In genomic region chr16:56362057-56362655, GRCh38 we compare ENCODE assay signal across 20 cellular contexts.
DNase-seq lines count a peak whose midpoint lies in the region; ATAC-seq and TF ChIP-seq lines count a peak whose summit lies in the region.
"Had no signal": no experiment of that assay in that cellular context is flagged by ENCODE, and none has a peak within 500 bp of the region (broad histone marks: within the 10 kb centered on the region; RNA-seq: fewer than 3 reads in every experiment).

No MANE protein-coding gene starts in this region.

- no peaks in the 10 kb centered on the region for H3F3A ChIP-seq in smooth muscle cell (ENCODE audit: low read depth)

- H3K27ac ChIP-seq in breast epithelium (no peak overlapping the region), A673 (ENCODE audit: low read depth, low read length, poor library complexity, severe bottlenecking) (no peak overlapping the region), smooth muscle cell (ENCODE audit: low read depth) (no peak overlapping the region)
- H3K27ac ChIP-seq: neutrophil had no signal

- H3K9me3 ChIP-seq in breast epithelium (no peaks in the 10 kb centered on the region), T-helper 17 cell (ENCODE audit: control insufficient read depth, low read length, poor library complexity, severe bottlenecking) (no peaks in the 10 kb centered on the region), A673 (ENCODE audit: low read depth, low read length, poor library complexity, severe bottlenecking) (no peaks in the 10 kb centered on the region), smooth muscle cell (replicated peaks; ENCODE audit: low read depth) (no peaks in the 10 kb centered on the region)
- H3K9me3 ChIP-seq: neutrophil had no signal

- CTCF ChIA-PET in MCF 10A (lab: Yijun Ruan, JAX) (interaction anchor here (0.6 to 9.3 kb wide), 4 partner anchors 13 to 74 kb away, joined by 4 to 233 read pairs (median 6); no protein-coding TSS in a partner anchor), A673 (lab: Charles Lee) (no interaction called here)

- no peaks in the 10 kb centered on the region for H3K4me1 Mint-ChIP-seq in MCF 10A (ENCODE audit: insufficient read depth, unreplicated experiment)
- peaks cover 8% of the 10 kb centered on the region for H3K4me1 Mint-ChIP-seq in T-helper 17 cell
- H3K4me1 Mint-ChIP-seq in stimulated activated naive B cell treated with anti-CD40 and anti-IgM and Interleukin-4, amounts not matched to agents 10 μg/mL and 1 μg/mL and 100 μg/mL, for 72 hours, result peaks cover 4 to 21% of the 10 kb centered on the region in 2 donors

- POLR2A ChIA-PET in MCF 10A (lab: Yijun Ruan, JAX), result interaction anchor here (0.6 to 1.1 kb wide), 2 partner anchors 13 to 46 kb away, joined by 3 read pairs; no protein-coding TSS in a partner anchor
- POLR2A ChIA-PET in A673 (lab: Charles Lee; ENCODE audit: low non-redundant PET), result no interaction called here

- no peak for ATAC-seq in T-helper 17 cell
- ATAC-seq in stimulated activated naive B cell treated with anti-CD40 and anti-IgM and Interleukin-4, amounts not matched to agents 10 μg/mL and 1 μg/mL and 100 μg/mL, for 72 hours (replicated peaks), result peak in 1 of 2 donors; percentile 38
- no peak for ATAC-seq in HG02610 (IDR thresholded peaks at IDR 0.05; ENCODE audit: unreplicated experiment)
- ATAC-seq: SK-N-SH treated with all-trans-retinoic acid at 6 μM for 48 hours had no signal

- no peaks in the 10 kb centered on the region for H4K20me1 ChIP-seq in smooth muscle cell (ENCODE audit: low read depth)

- no peaks in the 10 kb centered on the region for H3K9me3 Mint-ChIP-seq in MCF 10A (ENCODE audit: unreplicated experiment)
- H3K9me3 Mint-ChIP-seq in stimulated activated naive B cell treated with anti-CD40 and anti-IgM and Interleukin-4, amounts not matched to agents 10 μg/mL and 1 μg/mL and 100 μg/mL, for 72 hours, result no peaks in the 10 kb centered on the region
- H3K9me3 Mint-ChIP-seq: activated naive CD4-positive, alpha-beta T cell treated with anti-CD3 and anti-CD28 coated beads for 36 hours; dendritic cell treated with granulocyte-macrophage colony-stimulating factor and Interleukin-4, amounts not matched to agents 40 ng/mL and 50 ng/mL, for 4 days had no signal

- H3K4me3 ChIP-seq in breast epithelium (no peak overlapping the region), lower leg skin (ENCODE audit: low read depth, poor library complexity, severe bottlenecking) (no peak overlapping the region), A673 (ENCODE audit: low read depth, low read length, poor library complexity, severe bottlenecking) (no peak overlapping the region), smooth muscle cell (no peak overlapping the region)
- H3K4me3 ChIP-seq: lung had no signal

- H3K36me3 Mint-ChIP-seq in MCF 10A (ENCODE audit: insufficient read depth, unreplicated experiment), result peaks cover 36% of the 10 kb centered on the region
- peaks cover 6% of the 10 kb centered on the region for H3K36me3 Mint-ChIP-seq in T-helper 17 cell (ENCODE audit: low read depth)
- peaks cover 41 to 48% of the 10 kb centered on the region in 2 donors for H3K36me3 Mint-ChIP-seq in stimulated activated naive B cell treated with anti-CD40 and anti-IgM and Interleukin-4, amounts not matched to agents 10 μg/mL and 1 μg/mL and 100 μg/mL, for 72 hours

- TF ChIP-seq CTCF in MCF 10A (IDR thresholded peaks at IDR 0.05; ENCODE audit: unreplicated experiment) (no peak), breast epithelium (IDR thresholded peaks at IDR 0.05) (no peak), lower leg skin (IDR thresholded peaks at IDR 0.05) (no peak), A673 (conservative IDR thresholded peaks at IDR 0.05; ENCODE audit: low read depth, low read length) (no peak), smooth muscle cell (IDR thresholded peaks at IDR 0.05; ENCODE audit: borderline replicate concordance, insufficient read depth, poor library complexity, severe bottlenecking) (no peak)

- H3K36me3 ChIP-seq in breast epithelium, result no peaks in the 10 kb centered on the region
- no peaks in the 10 kb centered on the region for H3K36me3 ChIP-seq in A673 (ENCODE audit: insufficient read depth, low read length, poor library complexity, severe bottlenecking)
- no peaks in the 10 kb centered on the region for H3K36me3 ChIP-seq in smooth muscle cell (ENCODE audit: low read depth)

- H3K4me1 ChIP-seq in breast epithelium, result no peaks in the 10 kb centered on the region
- H3K4me1 ChIP-seq in A673 (ENCODE audit: insufficient read depth, low read length, poor library complexity, severe bottlenecking), result no peaks in the 10 kb centered on the region
- H3K4me1 ChIP-seq in smooth muscle cell (ENCODE audit: low read depth), result peaks cover 17% of the 10 kb centered on the region

- no peak overlapping the region for H3K9ac ChIP-seq in smooth muscle cell (ENCODE audit: low read depth)

- intact Hi-C loops in MCF 10A (cut with micrococcal nuclease) (no loop called here), breast epithelium (cut with DNase I; ENCODE audit: low total_unique reads) (no loop called here), lower leg skin (cut with DNase I; ENCODE audit: low total_unique reads) (no loop called here), A673 (cut with micrococcal nuclease; ENCODE audit: unreplicated experiment) (no loop called here)

- DNase-seq in MCF 10A (ENCODE audit: unreplicated experiment), result no peak
- DNase-seq in breast epithelium (ENCODE audit: low spot score in 2 of 2), result no peak
- DNase-seq in T-helper 17 cell, result no peak
- peak; percentile 6 to 49 for DNase-seq in lower leg skin (ENCODE audit: low spot score in 2 of 2)
- no peak for DNase-seq in stimulated activated naive B cell treated with anti-CD40 and anti-IgM and Interleukin-4, amounts not matched to agents 10 μg/mL and 1 μg/mL and 100 μg/mL, for 72 hours
- no peak for DNase-seq in A673 (ENCODE audit: low spot score)
- no peak for DNase-seq in smooth muscle cell (lab: John Stamatoyannopoulos, UW; ENCODE audit: unreplicated experiment)
- DNase-seq: activated CD4-positive, alpha-beta T cell treated with anti-CD3 and anti-CD28 coated beads, Interleukin-2, amount 50 U/mL, for 4 hours; activated naive CD4-positive, alpha-beta T cell treated with anti-CD3 and anti-CD28 coated beads for 36 hours; C1 segment of cervical spinal cord; islet precursor cell; KBM-7; NCI-H146; small intestine; stimulated activated naive CD4-positive, alpha-beta T cell had no signal

- H3K27me3 ChIP-seq in breast epithelium (no peaks in the 10 kb centered on the region), A673 (replicated peaks; ENCODE audit: insufficient read depth, low read depth, low read length, poor library complexity) (no peaks in the 10 kb centered on the region), smooth muscle cell (ENCODE audit: low read depth) (no peaks in the 10 kb centered on the region)
- H3K27me3 ChIP-seq: neutrophil had no signal

- no peaks in the 10 kb centered on the region for H3K79me2 ChIP-seq in smooth muscle cell (ENCODE audit: low read depth)

- H3K4me3 Mint-ChIP-seq in MCF 10A (ENCODE audit: unreplicated experiment) (no peak overlapping the region), T-helper 17 cell (no peak overlapping the region)
- H3K4me3 Mint-ChIP-seq in stimulated activated naive B cell treated with anti-CD40 and anti-IgM and Interleukin-4, amounts not matched to agents 10 μg/mL and 1 μg/mL and 100 μg/mL, for 72 hours, result no peak overlapping the region
- H3K4me3 Mint-ChIP-seq: activated naive CD4-positive, alpha-beta T cell treated with anti-CD3 and anti-CD28 coated beads for 36 hours; dendritic cell treated with granulocyte-macrophage colony-stimulating factor and Interleukin-4, amounts not matched to agents 40 ng/mL and 50 ng/mL, for 4 days had no signal

- no peak for TF ChIP-seq POLR2A in breast epithelium (IDR thresholded peaks at IDR 0.05)
- no peak for TF ChIP-seq POLR2A in lower leg skin (IDR thresholded peaks at IDR 0.05)

- H2AFZ ChIP-seq in smooth muscle cell (ENCODE audit: low read depth), result no peak overlapping the region

- no peaks in the 10 kb centered on the region for H3K27me3 Mint-ChIP-seq in MCF 10A (ENCODE audit: insufficient read depth, unreplicated experiment)
- H3K27me3 Mint-ChIP-seq in T-helper 17 cell, result no peaks in the 10 kb centered on the region
- H3K27me3 Mint-ChIP-seq in stimulated activated naive B cell treated with anti-CD40 and anti-IgM and Interleukin-4, amounts not matched to agents 10 μg/mL and 1 μg/mL and 100 μg/mL, for 72 hours, result no peaks in the 10 kb centered on the region
- H3K27me3 Mint-ChIP-seq: dendritic cell treated with granulocyte-macrophage colony-stimulating factor and Interleukin-4, amounts not matched to agents 40 ng/mL and 50 ng/mL, for 4 days had no signal

- H3K27ac Mint-ChIP-seq in MCF 10A (ENCODE audit: low read depth, unreplicated experiment), result peak overlapping the region; percentile 42
- peak overlapping the region; percentile 66 for H3K27ac Mint-ChIP-seq in T-helper 17 cell
- peak overlapping the region; percentile 80 for H3K27ac Mint-ChIP-seq in stimulated activated naive B cell treated with anti-CD40 and anti-IgM and Interleukin-4, amounts not matched to agents 10 μg/mL and 1 μg/mL and 100 μg/mL, for 72 hours
- H3K27ac Mint-ChIP-seq: activated naive CD4-positive, alpha-beta T cell treated with anti-CD3 and anti-CD28 coated beads for 36 hours; dendritic cell treated with granulocyte-macrophage colony-stimulating factor and Interleukin-4, amounts not matched to agents 40 ng/mL and 50 ng/mL, for 4 days had no signal

- H3K4me2 ChIP-seq in smooth muscle cell, result no peak overlapping the region

- WGBS in lower leg skin, 2 donors, result 60 to 68% methylated on average over 15 of the region's 15 CpGs
- WGBS in smooth muscle cell (ENCODE audit: low lambda C conversion rate), result 91% methylated on average over 15 of the region's 15 CpGs

- BruUV-seq in MCF 10A (replicated peaks; lab: Mats Ljungman, UMichigan), result TSS peak; percentile 47
- no TSS peak for BruUV-seq in A673 (replicated peaks; lab: Mats Ljungman, UMichigan)

Comparison
In these comparisons a context has a peak if more than half of its experiments do, and no peak if none do; other contexts are left out.
1. DNase-seq: peak in lower leg skin (2 of 2); none in MCF 10A (single experiment), breast epithelium (0 of 2), T-helper 17 cell (0 of 3), stimulated activated naive B cell treated with anti-CD40 and anti-IgM and Interleukin-4, amounts not matched to agents 10 μg/mL and 1 μg/mL and 100 μg/mL, for 72 hours (single experiment), A673 (single experiment) and smooth muscle cell (single experiment).
2. Peak in every context shown above with its lines, with median percentiles within 50 percentile points of each other: H3K27ac Mint-ChIP-seq.